Comparison of ENCODE assay signal across 24 cellular contexts in genomic region chr5:83003791-83004190, GRCh38.
"Had no signal": no experiment of that assay in that cellular context is flagged by ENCODE, and none has a peak within 500 bp of the region (broad histone marks: within the 10 kb centered on the region; RNA-seq: fewer than 3 reads in every experiment).

No MANE protein-coding gene starts in this region.

- H3K4me3 Mint-ChIP-seq: immature natural killer cell; memory B cell; natural killer cell treated with Interleukin-12 subunit alpha and Interleukin-12 subunit beta and Interleukin-15 and Interleukin-18, amount 100 ng/mL, for 72 hours; stimulated activated effector memory CD8-positive, alpha-beta T cell treated with anti-CD3 and anti-CD28 coated beads, Interleukin-12 subunit alpha, Interleukin-12 subunit beta, amount 100 ng/mL, for 72 hours; type B pancreatic cell had no signal

- H3K27ac ChIP-seq: dorsolateral prefrontal cortex, left lung, lower lobe of right lung, pancreas, suprapubic skin, thyroid gland, uterus had no signal

- H3K36me3 Mint-ChIP-seq: immature natural killer cell; memory B cell; natural killer cell treated with Interleukin-12 subunit alpha and Interleukin-12 subunit beta and Interleukin-15 and Interleukin-18, amount 100 ng/mL, for 72 hours; stimulated activated effector memory CD8-positive, alpha-beta T cell treated with anti-CD3 and anti-CD28 coated beads, Interleukin-12 subunit alpha, Interleukin-12 subunit beta, amount 100 ng/mL, for 72 hours; type B pancreatic cell had no signal

- H3K9me3 Mint-ChIP-seq: memory B cell; natural killer cell treated with Interleukin-12 subunit alpha and Interleukin-12 subunit beta and Interleukin-15 and Interleukin-18, amount 100 ng/mL, for 72 hours; stimulated activated effector memory CD8-positive, alpha-beta T cell treated with anti-CD3 and anti-CD28 coated beads, Interleukin-12 subunit alpha, Interleukin-12 subunit beta, amount 100 ng/mL, for 72 hours; type B pancreatic cell had no signal

- FAIRE-seq: frontal cortex, keratinocyte, pancreas, small intestine had no signal

- ATAC-seq: left lung; lower lobe of right lung; natural killer cell treated with Interleukin-12 subunit alpha and Interleukin-12 subunit beta and Interleukin-15 and Interleukin-18, amount 100 ng/mL, for 72 hours; pancreas; right cardiac atrium; stimulated activated effector memory CD8-positive, alpha-beta T cell treated with anti-CD3 and anti-CD28 coated beads, Interleukin-12 subunit alpha, Interleukin-12 subunit beta, amount 100 ng/mL, for 72 hours; stimulated activated naive CD8-positive, alpha-beta T cell treated with anti-CD3 and anti-CD28 coated beads, Interleukin-15, Interleukin-2, amounts not matched to agents 100 U/mL and 50 U/mL, for 24 hours had no signal

- H3K9me3 ChIP-seq: left lung, lower lobe of right lung, pancreas, suprapubic skin, thyroid gland, uterus had no signal

- H3K27me3 ChIP-seq: dorsolateral prefrontal cortex, left lung, pancreas, suprapubic skin, thyroid gland, uterus had no signal

- H3K4me3 ChIP-seq: dorsolateral prefrontal cortex, left lung, lower lobe of right lung, pancreas, suprapubic skin, thyroid gland, uterus had no signal

- DNase-seq: cortex of kidney; dorsolateral prefrontal cortex; effector CD8-positive, alpha-beta T cell; immature natural killer cell; left lung; lower lobe of right lung; midbrain; nucleus accumbens; pancreas; right cardiac atrium; small intestine; stimulated activated CD4-positive, alpha-beta T cell treated with anti-CD3 and anti-CD28 coated beads, Interleukin-2, amount 100 ng/mL, for 48 hours; stimulated activated CD8-positive, alpha-beta memory T cell treated with anti-CD3 and anti-CD28 coated beads, Interleukin-4, amount 100 ng/mL, for 48 hours; stimulated activated naive CD8-positive, alpha-beta T cell treated with anti-CD3 and anti-CD28 coated beads, Interleukin-15, Interleukin-2, amounts not matched to agents 100 U/mL and 50 U/mL, for 24 hours; thyroid gland; uterus had no signal

- H3K36me3 ChIP-seq: left lung, lower lobe of right lung, pancreas, suprapubic skin, thyroid gland, uterus had no signal

- H3K27ac Mint-ChIP-seq: immature natural killer cell; memory B cell; natural killer cell treated with Interleukin-12 subunit alpha and Interleukin-12 subunit beta and Interleukin-15 and Interleukin-18, amount 100 ng/mL, for 72 hours; progenitor cell of endocrine pancreas; stimulated activated effector memory CD8-positive, alpha-beta T cell treated with anti-CD3 and anti-CD28 coated beads, Interleukin-12 subunit alpha, Interleukin-12 subunit beta, amount 100 ng/mL, for 72 hours; type B pancreatic cell had no signal

- H3K4me1 ChIP-seq: left lung, lower lobe of right lung, pancreas, thyroid gland, uterus had no signal

- H3K4me1 Mint-ChIP-seq: immature natural killer cell; memory B cell; stimulated activated effector memory CD8-positive, alpha-beta T cell treated with anti-CD3 and anti-CD28 coated beads, Interleukin-12 subunit alpha, Interleukin-12 subunit beta, amount 100 ng/mL, for 72 hours had no signal

- H3K27me3 Mint-ChIP-seq: progenitor cell of endocrine pancreas had no signal
